ENCODE assay signal across 8 cellular contexts in the genomic region with DNA sequence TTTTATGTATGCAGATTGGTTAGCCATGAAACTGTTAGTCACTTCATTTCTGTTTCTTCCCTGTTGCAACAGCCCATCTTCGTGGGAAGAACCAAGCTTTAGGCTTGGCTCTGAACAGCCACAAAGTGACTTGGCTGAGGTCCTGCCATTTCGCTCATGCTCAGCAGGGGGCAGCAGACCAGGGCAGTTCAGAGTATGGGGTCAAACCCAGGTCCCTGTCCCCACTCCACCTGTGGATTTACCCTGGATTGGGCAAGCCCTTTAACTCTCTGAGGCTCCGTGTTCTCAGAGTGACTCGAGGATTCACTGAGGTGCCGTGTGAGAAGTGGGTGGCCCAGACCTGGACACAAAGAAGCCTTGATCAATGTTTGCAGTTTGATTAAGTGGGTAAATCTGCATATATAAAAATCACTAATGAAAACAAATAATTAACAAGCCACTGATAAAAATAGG. TPM values are rescaled to one million over a fixed set of nuclear protein-coding genes. Genes with fewer than 3 reads are reported as not detected.
DNase-seq lines count a peak whose midpoint lies in the region; ATAC-seq and TF ChIP-seq lines count a peak whose summit lies in the region.

No MANE protein-coding gene starts in this region.

- intact Hi-C loops in lower lobe of right lung (cut with DNase I) = no loop called here

- peak overlapping the region; percentile 29 for H3K27ac Mint-ChIP-seq in central memory CD8-positive, alpha-beta T cell (ENCODE audit: low read depth)

- TF ChIP-seq CTCF in DOHH2 (IDR thresholded peaks at IDR 0.05; ENCODE audit: low read depth, low read length, poor library complexity, severe bottlenecking) (peak; percentile 84), LNCaP clone FGC (IDR thresholded peaks at IDR 0.05; ENCODE audit: control insufficient read depth, extremely low read depth, insufficient read depth) (peak; percentile 75), WERI-Rb-1 (IDR thresholded peaks at IDR 0.05; ENCODE audit: low read depth, low read length) (peak; percentile 94), lower lobe of right lung (IDR thresholded peaks at IDR 0.05) (peak; percentile 83)

- no peaks in the 10 kb centered on the region for H3K9me2 ChIP-seq in DOHH2 (replicated peaks; ENCODE audit: control insufficient read depth, low read length)

- H3K4me2 ChIP-seq in DOHH2 (ENCODE audit: low read length) = no peak overlapping the region

- H3K79me2 ChIP-seq in DOHH2 (ENCODE audit: control insufficient read depth, low read length) = no peaks in the 10 kb centered on the region

- no peak overlapping the region for H3K4me3 ChIP-seq in DOHH2 (ENCODE audit: low read length)
- no peak overlapping the region for H3K4me3 ChIP-seq in LNCaP clone FGC (ENCODE audit: low read depth, low read length)
- H3K4me3 ChIP-seq in WERI-Rb-1 (ENCODE audit: low read depth, low read length) = no peak overlapping the region
- H3K4me3 ChIP-seq in lower lobe of right lung = no peak overlapping the region

- H3K4me1 ChIP-seq in DOHH2 (ENCODE audit: control insufficient read depth, low read length) = 0 out of 2 replicates have a peak, but pooled peaks cover 3% of the 10 kb centered on the region
- no peaks in the 10 kb centered on the region for H3K4me1 ChIP-seq in lower lobe of right lung

- peaks cover 31% of the 10 kb centered on the region for H3K4me1 Mint-ChIP-seq in central memory CD8-positive, alpha-beta T cell

- DNase-seq in LNCaP clone FGC (ENCODE audit: low read depth) (no peak), WERI-Rb-1 (peak; percentile 84), lower lobe of right lung (peak; percentile 69)
- peak in 1 of 2 donors; percentile 35 for DNase-seq in central memory CD8-positive, alpha-beta T cell (ENCODE audit: low spot score in 2 of 2)

- no peak for ATAC-seq in central memory CD8-positive, alpha-beta T cell (replicated peaks; ENCODE audit: extremely low read depth, poor library complexity, severe bottlenecking)
- peak; percentile 81 for ATAC-seq in lower lobe of right lung
- no peak for ATAC-seq in GM18498 (IDR thresholded peaks at IDR 0.05; ENCODE audit: unreplicated experiment)
- ATAC-seq in GM21723 (IDR thresholded peaks at IDR 0.05; ENCODE audit: unreplicated experiment) = no peak

- H3K27me3 Mint-ChIP-seq in central memory CD8-positive, alpha-beta T cell = no peaks in the 10 kb centered on the region

- H3K9me3 ChIP-seq in DOHH2 (ENCODE audit: control insufficient read depth, insufficient read depth, low read length) (no peaks in the 10 kb centered on the region), WERI-Rb-1 (ENCODE audit: severe bottlenecking) (no peaks in the 10 kb centered on the region), lower lobe of right lung (no peaks in the 10 kb centered on the region)

- peaks cover 34% of the 10 kb centered on the region for H3K36me3 Mint-ChIP-seq in central memory CD8-positive, alpha-beta T cell (ENCODE audit: insufficient read depth)

- no peaks in the 10 kb centered on the region for H4K20me1 ChIP-seq in DOHH2 (ENCODE audit: control insufficient read depth, insufficient read depth, low read depth, low read length)

- H3K27ac ChIP-seq in DOHH2 (ENCODE audit: low read depth, low read length) = no peak overlapping the region
- no peak overlapping the region for H3K27ac ChIP-seq in WERI-Rb-1
- H3K27ac ChIP-seq in lower lobe of right lung = no peak overlapping the region
- peak overlapping the region; percentile 23 for H3K27ac ChIP-seq in temporal lobe (ENCODE audit: low read depth, low read length)

- H3K9me3 Mint-ChIP-seq in central memory CD8-positive, alpha-beta T cell = no peaks in the 10 kb centered on the region

- H3K27me3 ChIP-seq in DOHH2 (ENCODE audit: control insufficient read depth, low read length) (no peaks in the 10 kb centered on the region), WERI-Rb-1 (ENCODE audit: insufficient read depth, low read depth, severe bottlenecking) (no peaks in the 10 kb centered on the region), lower lobe of right lung (ENCODE audit: low read depth) (no peaks in the 10 kb centered on the region)

- H3K36me3 ChIP-seq in DOHH2 (ENCODE audit: control insufficient read depth, low read length) (peaks cover 34% of the 10 kb centered on the region), WERI-Rb-1 (peaks cover 66% of the 10 kb centered on the region), lower lobe of right lung (peaks cover 86% of the 10 kb centered on the region)

- no peaks in the 10 kb centered on the region for H3F3A ChIP-seq in DOHH2 (ENCODE audit: control insufficient read depth, insufficient read depth)

- H3K4me3 Mint-ChIP-seq in central memory CD8-positive, alpha-beta T cell = no peak overlapping the region

RNA-seq across cellular contexts. Expression of a gene that starts 19.8 kb away (rescaled TPM):
- total RNA-seq in lower lobe of right lung (51.6 TPM), temporal lobe (49.2 TPM)

RNA-seq across cellular contexts. Expression of a gene that starts 22.5 kb away (rescaled TPM):
- total RNA-seq in lower lobe of right lung = 161 TPM
- total RNA-seq in temporal lobe = 28.0 TPM

Comparison
In these comparisons a context has a peak if more than half of its experiments do, and no peak if none do; other contexts are left out.
1. ATAC-seq: peak in lower lobe of right lung (2 of 2); none in central memory CD8-positive, alpha-beta T cell (single experiment), GM18498 (single experiment) and GM21723 (single experiment).
2. Peak in every context shown above with its lines, with median percentiles within 50 percentile points of each other: CTCF ChIP-seq.